25 cellular contexts compared by ENCODE assay signal in genomic region chr14:91118511-91119068, GRCh38. TPM values are rescaled to one million over a fixed set of nuclear protein-coding genes. Genes with fewer than 3 reads are reported as not detected.
DNase-seq lines count a peak whose midpoint lies in the region; ATAC-seq and TF ChIP-seq lines count a peak whose summit lies in the region.
"Had no signal": no experiment of that assay in that cellular context is flagged by ENCODE, and none has a peak within 500 bp of the region (broad histone marks: within the 10 kb centered on the region; RNA-seq: fewer than 3 reads in every experiment).

No MANE protein-coding gene starts in this region.

- no peak for DNase-seq in activated T-cell treated with anti-CD3 and anti-CD28 coated beads, Interleukin-2, amount 50 U/mL, for 4 hours
- DNase-seq in activated T-cell treated with anti-CD3 and anti-CD28 coated beads, Interleukin-2, amount 50 U/mL, for 48 hours: no peak
- no peak for DNase-seq in activated B cell treated with CpG ODN at 0.5 μM for 24 hours
- DNase-seq in endodermal cell: no peak
- no peak for DNase-seq in psoas muscle
- no peak for DNase-seq in smooth muscle cell (lab: John Stamatoyannopoulos, UW; ENCODE audit: unreplicated experiment)
- no peak for DNase-seq in mesenteric fat pad (ENCODE audit: low spot score)
- no peak for DNase-seq in HUDEP-2 (lab: John Stamatoyannopoulos, UW; ENCODE audit: unreplicated experiment in 76 of 76)
- DNase-seq: ACHN; activated CD8-positive, alpha-beta memory T cell treated with anti-CD3 and anti-CD28 coated beads, Interleukin-2, amount 50 U/mL, for 48 hours; adrenal gland; Caco-2; dorsolateral prefrontal cortex; HFFc6; kidney glomerular epithelial cell; MG63; midbrain; NCI-H1930; NCI-H524; nucleus accumbens; right lobe of liver; Right ventricle myocardium superior; stimulated activated CD4-positive, alpha-beta T cell treated with anti-CD3 and anti-CD28 coated beads, Interleukin-1b, Interleukin-23, amount 100 ng/mL, for 48 hours had no signal

- 89% methylated on average over 2 of the region's 2 CpGs; no CpG with 5 or more reads in 1 of the 2 experiments for WGBS in endodermal cell (ENCODE audit: insufficient coverage in 1 of 2, insufficient read length in 1 of 2), 2 experiments
- 97 to 99% (median 98%) methylated on average over 2 of the region's 2 CpGs for WGBS in psoas muscle, 3 donors
- 89% methylated on average over 2 of the region's 2 CpGs for WGBS in smooth muscle cell (ENCODE audit: low lambda C conversion rate)

- H3K4me3 Mint-ChIP-seq in activated T-cell treated with anti-CD3 and anti-CD28 coated beads, Interleukin-2, amount 50 U/mL, for 4 hours: peak overlapping the region; percentile 5
- H3K4me3 Mint-ChIP-seq in activated B cell treated with CpG ODN at 0.5 μM for 24 hours (no peak overlapping the region), endodermal cell (no peak overlapping the region)
- H3K4me3 Mint-ChIP-seq: HFFc6 had no signal

- peaks cover 6% of the 10 kb centered on the region for H3K9me3 Mint-ChIP-seq in activated T-cell treated with anti-CD3 and anti-CD28 coated beads, Interleukin-2, amount 50 U/mL, for 4 hours
- H3K9me3 Mint-ChIP-seq in activated B cell treated with CpG ODN at 0.5 μM for 24 hours (no peaks in the 10 kb centered on the region), endodermal cell (peaks cover 4% of the 10 kb centered on the region)
- H3K9me3 Mint-ChIP-seq: HFFc6 had no signal

- no peaks in the 10 kb centered on the region for H3K27me3 Mint-ChIP-seq in activated T-cell treated with anti-CD3 and anti-CD28 coated beads, Interleukin-2, amount 50 U/mL, for 4 hours (ENCODE audit: low read depth)
- H3K27me3 Mint-ChIP-seq in activated B cell treated with CpG ODN at 0.5 μM for 24 hours (no peaks in the 10 kb centered on the region), endodermal cell (ENCODE audit: insufficient read depth) (no peaks in the 10 kb centered on the region)

- no peaks in the 10 kb centered on the region for H3K27me3 ChIP-seq in endodermal cell (ENCODE audit: control insufficient read depth, insufficient read depth, low read length, poor library complexity, severe bottlenecking)
- no peaks in the 10 kb centered on the region for H3K27me3 ChIP-seq in psoas muscle (ENCODE audit: insufficient read depth in 3 of 3, low read length in 2 of 3)
- no peaks in the 10 kb centered on the region for H3K27me3 ChIP-seq in smooth muscle cell (ENCODE audit: low read depth)
- H3K27me3 ChIP-seq: adrenal gland, dorsolateral prefrontal cortex, MG63, right lobe of liver, vagina had no signal

- H3K79me2 ChIP-seq in smooth muscle cell (ENCODE audit: low read depth): no peaks in the 10 kb centered on the region

- intact Hi-C loops in activated B cell treated with CpG ODN at 0.5 μM for 24 hours (cut with micrococcal nuclease) (no loop called here), psoas muscle (cut with DNase I) (no loop called here)

- H3K4me2 ChIP-seq in smooth muscle cell: no peak overlapping the region

- no peak overlapping the region for H3K9ac ChIP-seq in endodermal cell (ENCODE audit: extremely low read depth, low read length, poor library complexity, severe bottlenecking)
- no peak overlapping the region for H3K9ac ChIP-seq in smooth muscle cell (ENCODE audit: low read depth)

- H3K36me3 Mint-ChIP-seq in activated T-cell treated with anti-CD3 and anti-CD28 coated beads, Interleukin-2, amount 50 U/mL, for 4 hours (ENCODE audit: insufficient read depth): peaks cover 29% of the 10 kb centered on the region
- H3K36me3 Mint-ChIP-seq in activated B cell treated with CpG ODN at 0.5 μM for 24 hours (ENCODE audit: low read depth): peaks cover 58% of the 10 kb centered on the region
- peaks cover 26% of the 10 kb centered on the region for H3K36me3 Mint-ChIP-seq in endodermal cell (ENCODE audit: low read depth)

- no peak overlapping the region for H2AFZ ChIP-seq in smooth muscle cell (ENCODE audit: low read depth)

- H3F3A ChIP-seq in smooth muscle cell (ENCODE audit: low read depth): no peaks in the 10 kb centered on the region

- H3K9me3 ChIP-seq in endodermal cell (ENCODE audit: control insufficient read depth, low read length): peaks cover 7% of the 10 kb centered on the region
- no peaks in the 10 kb centered on the region for H3K9me3 ChIP-seq in psoas muscle
- H3K9me3 ChIP-seq in smooth muscle cell (replicated peaks; ENCODE audit: low read depth): no peaks in the 10 kb centered on the region
- H3K9me3 ChIP-seq: adrenal gland, MG63, right lobe of liver, vagina had no signal

- no peak for ATAC-seq in activated T-cell treated with anti-CD3 and anti-CD28 coated beads, Interleukin-2, amount 50 U/mL, for 4 hours
- ATAC-seq in activated B cell treated with CpG ODN at 0.5 μM for 24 hours (ENCODE audit: low read depth) (no peak), psoas muscle (no peak)
- ATAC-seq: activated CD4-positive, CD25-positive, alpha-beta regulatory T cell treated with anti-CD3 and anti-CD28 coated beads, Interleukin-2, amount 50 U/mL, for 24 hours; right lobe of liver had no signal

- CTCF ChIA-PET in activated B cell treated with CpG ODN at 0.5 μM for 24 hours (lab: Charles Lee): no interaction called here

- H3K36me3 ChIP-seq in endodermal cell (ENCODE audit: control insufficient read depth, insufficient read depth, low read length) (no peaks in the 10 kb centered on the region), psoas muscle (ENCODE audit: insufficient read depth in 1 of 2, low read depth in 1 of 2) (peaks cover 0 to 6% of the 10 kb centered on the region in 2 donors), smooth muscle cell (ENCODE audit: low read depth) (no peaks in the 10 kb centered on the region)
- H3K36me3 ChIP-seq: adrenal gland, MG63, vagina had no signal

- H3K4me3 ChIP-seq in endodermal cell (ENCODE audit: low read length): peak overlapping the region; percentile 13
- H3K4me3 ChIP-seq in psoas muscle: no peak overlapping the region
- H3K4me3 ChIP-seq in smooth muscle cell: no peak overlapping the region
- H3K4me3 ChIP-seq: adrenal gland, dorsolateral prefrontal cortex, MG63, right lobe of liver, vagina had no signal

- H3K27ac ChIP-seq in endodermal cell (ENCODE audit: low read depth, low read length) (no peak overlapping the region), psoas muscle (peak overlapping the region; percentile 90), smooth muscle cell (ENCODE audit: low read depth) (no peak overlapping the region)
- H3K27ac ChIP-seq: right lobe of liver had no signal

- H4K20me1 ChIP-seq in smooth muscle cell (ENCODE audit: low read depth): no peaks in the 10 kb centered on the region

- peaks cover 10% of the 10 kb centered on the region for H3K4me1 ChIP-seq in endodermal cell (ENCODE audit: control insufficient read depth, insufficient read depth, low read length)
- peaks cover 62% of the 10 kb centered on the region for H3K4me1 ChIP-seq in psoas muscle
- H3K4me1 ChIP-seq in smooth muscle cell (ENCODE audit: low read depth): peaks cover 10% of the 10 kb centered on the region

- POLR2A ChIA-PET in activated B cell treated with CpG ODN at 0.5 μM for 24 hours (lab: Charles Lee): interaction anchor here (0.6 kb wide), 1 partner anchor 204 kb away, joined by 10 read pairs; no protein-coding TSS in a partner anchor

- H3K27ac Mint-ChIP-seq in activated B cell treated with CpG ODN at 0.5 μM for 24 hours: peak overlapping the region; percentile 18
- H3K27ac Mint-ChIP-seq in endodermal cell: no peak overlapping the region

- TF ChIP-seq CTCF in activated B cell treated with CpG ODN at 0.5 μM for 24 hours (IDR thresholded peaks at IDR 0.05) (no peak), endodermal cell (conservative IDR thresholded peaks at IDR 0.05) (no peak), psoas muscle (IDR thresholded peaks at IDR 0.05) (no peak), smooth muscle cell (IDR thresholded peaks at IDR 0.05; ENCODE audit: borderline replicate concordance, insufficient read depth, poor library complexity, severe bottlenecking) (no peak)

- H3K4me1 Mint-ChIP-seq in activated T-cell treated with anti-CD3 and anti-CD28 coated beads, Interleukin-2, amount 50 U/mL, for 4 hours (ENCODE audit: low read depth): peaks cover 67% of the 10 kb centered on the region
- H3K4me1 Mint-ChIP-seq in activated B cell treated with CpG ODN at 0.5 μM for 24 hours (peaks cover 73% of the 10 kb centered on the region), endodermal cell (peaks cover 25% of the 10 kb centered on the region)

RNA-seq across cellular contexts. Expression of gene DGLUCY, which starts 4.7 kb away (rescaled TPM):
- 10 to 100 TPM; 25.1 to 29.0 (median 26.7) TPM for total RNA-seq in activated T-cell treated with anti-CD3 and anti-CD28 coated beads, Interleukin-2, amount 50 U/mL, for 4 hours
- 76.7 and 92.7 TPM in 2 replicates for total RNA-seq in activated B cell treated with CpG ODN at 0.5 μM for 24 hours
- 10 to 100 TPM; 26.7 to 33.9 TPM for total RNA-seq in endodermal cell
- polyA plus RNA-seq in endodermal cell (2013, experiment 1 of 2): 19.3 TPM
- 18.8 TPM for polyA plus RNA-seq in endodermal cell (2013, experiment 2 of 2)
- total RNA-seq in psoas muscle: 100 to 1,000 TPM in 2 of 4 donors, 10 to 100 TPM in 2; 77.5 to 135 (median 98.7) TPM
- 10 to 100 TPM; 20.4 to 53.1 (median 43.2) TPM for polyA plus RNA-seq in psoas muscle
- 9.7 and 10.4 TPM in 2 replicates for total RNA-seq in smooth muscle cell
- polyA plus RNA-seq in smooth muscle cell: 11.3 and 15.9 TPM in 2 replicates
- 41.1 TPM for total RNA-seq in mesenteric fat pad

RNA-seq across cellular contexts. Expression of gene RPS6KA5, which starts 58.1 kb away (rescaled TPM):
- total RNA-seq in activated T-cell treated with anti-CD3 and anti-CD28 coated beads, Interleukin-2, amount 50 U/mL, for 4 hours: 10 to 100 TPM; 17.3 to 19.5 (median 19.4) TPM
- total RNA-seq in activated B cell treated with CpG ODN at 0.5 μM for 24 hours (13.3 and 16.3 TPM in 2 replicates), endodermal cell (1 to 10 TPM; 3.3 to 5.1 TPM), psoas muscle (10 to 100 TPM; 11.5 to 20.0 (median 15.8) TPM), smooth muscle cell (1.5 and 2.8 TPM in 2 replicates), mesenteric fat pad (3.2 TPM)
- 4.6 TPM for polyA plus RNA-seq in endodermal cell (2013, experiment 1 of 2)
- polyA plus RNA-seq in endodermal cell (2013, experiment 2 of 2): 3.6 TPM
- polyA plus RNA-seq in psoas muscle (1 to 10 TPM in 2 of 3 donors, under 1 TPM in 1; 0.94 to 3.9 (median 3.7) TPM), smooth muscle cell (1.0 and 2.3 TPM in 2 replicates)
